17 cellular contexts compared by ENCODE assay signal in genomic region chr2:110143982-110144381, GRCh38. TPM values are rescaled to one million over a fixed set of nuclear protein-coding genes. Genes with fewer than 3 reads are reported as not detected.
"Had no signal": no experiment of that assay in that cellular context is flagged by ENCODE, and none has a peak within 500 bp of the region (broad histone marks: within the 10 kb centered on the region; RNA-seq: fewer than 3 reads in every experiment).

No MANE protein-coding gene starts in this region.

- H3K9me3 ChIP-seq: esophagus squamous epithelium, neutrophil, tibial artery, uterus had no signal

- H3K4me3 Mint-ChIP-seq: activated CD8-positive, alpha-beta memory T cell treated with anti-CD3 and anti-CD28 coated beads, Interleukin-2, amount 10 ng/mL, durations not matched to agents 7 days and 5 days; activated naive CD8-positive, alpha-beta T cell treated with anti-CD3 and anti-CD28 coated beads, Interleukin-2, amount 10 ng/mL, durations not matched to agents 7 days and 5 days; activated T-cell treated with anti-CD3 and anti-CD28 coated beads, Interleukin-2, amount 50 U/mL, for 4 hours; naive thymus-derived CD8-positive, alpha-beta T cell had no signal

- H3K36me3 ChIP-seq: esophagus squamous epithelium, neutrophil, uterus had no signal

- H3K36me3 Mint-ChIP-seq: activated CD8-positive, alpha-beta memory T cell treated with anti-CD3 and anti-CD28 coated beads, Interleukin-2, amount 10 ng/mL, durations not matched to agents 7 days and 5 days; activated naive CD8-positive, alpha-beta T cell treated with anti-CD3 and anti-CD28 coated beads, Interleukin-2, amount 10 ng/mL, durations not matched to agents 7 days and 5 days had no signal

- ATAC-seq: activated CD8-positive, alpha-beta memory T cell treated with anti-CD3 and anti-CD28 coated beads, Interleukin-2, amount 10 ng/mL, durations not matched to agents 7 days and 5 days; activated T-cell treated with anti-CD3 and anti-CD28 coated beads, Interleukin-2, amount 50 U/mL, for 4 hours; left colon; naive thymus-derived CD8-positive, alpha-beta T cell had no signal

- H3K27ac Mint-ChIP-seq: activated CD8-positive, alpha-beta memory T cell treated with anti-CD3 and anti-CD28 coated beads, Interleukin-2, amount 10 ng/mL, durations not matched to agents 7 days and 5 days; activated naive CD8-positive, alpha-beta T cell treated with anti-CD3 and anti-CD28 coated beads, Interleukin-2, amount 10 ng/mL, durations not matched to agents 7 days and 5 days; naive thymus-derived CD8-positive, alpha-beta T cell had no signal

- H3K4me1 ChIP-seq: uterus had no signal

- DNase-seq: activated CD4-positive, alpha-beta T cell treated with anti-CD3 and anti-CD28 coated beads, Interleukin-2, amount 50 U/mL, for 4 hours; activated CD4-positive, CD25-positive, alpha-beta regulatory T cell treated with anti-CD3 and anti-CD28 coated beads, Interleukin-2, amount 50 U/mL, for 72 hours; activated CD8-positive, alpha-beta memory T cell treated with anti-CD3 and anti-CD28 coated beads, Interleukin-2, amount 10 ng/mL, durations not matched to agents 7 days and 5 days; activated gamma-delta T cell treated with Interleukin-2 at 50 U/mL for 16 hours; activated naive CD8-positive, alpha-beta T cell treated with anti-CD3 and anti-CD28 coated beads, Interleukin-2, amount 10 ng/mL, durations not matched to agents 7 days and 5 days; activated T-cell treated with anti-CD3 and anti-CD28 coated beads, Interleukin-2, amount 50 U/mL, for 4 hours; aorta; esophagus squamous epithelium; foreskin fibroblast; head of caudate nucleus; left colon; naive thymus-derived CD8-positive, alpha-beta T cell; retina; stimulated activated CD4-positive, alpha-beta T cell treated with anti-CD3 and anti-CD28 coated beads, Interleukin-4, amount 100 ng/mL, for 4 hours; tibial artery; uterus had no signal

- H3K27me3 ChIP-seq: esophagus squamous epithelium, neutrophil, tibial artery, uterus had no signal

- H3K4me1 Mint-ChIP-seq: activated CD8-positive, alpha-beta memory T cell treated with anti-CD3 and anti-CD28 coated beads, Interleukin-2, amount 10 ng/mL, durations not matched to agents 7 days and 5 days; activated naive CD8-positive, alpha-beta T cell treated with anti-CD3 and anti-CD28 coated beads, Interleukin-2, amount 10 ng/mL, durations not matched to agents 7 days and 5 days; naive thymus-derived CD8-positive, alpha-beta T cell had no signal

- H3K4me3 ChIP-seq: esophagus squamous epithelium, tibial artery, uterus had no signal

- H3K27me3 Mint-ChIP-seq: activated CD8-positive, alpha-beta memory T cell treated with anti-CD3 and anti-CD28 coated beads, Interleukin-2, amount 10 ng/mL, durations not matched to agents 7 days and 5 days had no signal

- H3K27ac ChIP-seq: esophagus squamous epithelium, neutrophil, tibial artery, uterus had no signal

RNA-seq across cellular contexts. Expression of gene MALL, which starts 28.4 kb away (rescaled TPM):
- total RNA-seq: activated CD8-positive, alpha-beta memory T cell treated with anti-CD3 and anti-CD28 coated beads, Interleukin-2, amount 10 ng/mL, durations not matched to agents 7 days and 5 days; activated naive CD8-positive, alpha-beta T cell treated with anti-CD3 and anti-CD28 coated beads, Interleukin-2, amount 10 ng/mL, durations not matched to agents 7 days and 5 days had no signal
